Comparison of ENCODE assay signal across 8 cellular contexts in genomic region chr15:45166792-45167630, GRCh38. TPM values are rescaled to one million over a fixed set of nuclear protein-coding genes. Genes with fewer than 3 reads are reported as not detected.
DNase-seq lines count a peak whose midpoint lies in the region; ATAC-seq, FAIRE-seq and TF ChIP-seq lines count a peak whose summit lies in the region.

No MANE protein-coding gene starts in this region.

- H3K9me3 ChIP-seq in adrenal gland (replicated peaks in 1 of 3), result no peaks in the 10 kb centered on the region
- H3K9me3 ChIP-seq in psoas muscle, result no peaks in the 10 kb centered on the region

- H3K4me3 ChIP-seq in NB4 (ENCODE audit: low read depth, low read length) (peak overlapping the region; percentile 59), adrenal gland (peak overlapping the region; percentile 38 to 66 (median 52)), psoas muscle (peak overlapping the region; percentile 71)

- H3K36me3 ChIP-seq in adrenal gland (replicated peaks in 1 of 2) (no peaks in the 10 kb centered on the region), psoas muscle (ENCODE audit: insufficient read depth in 1 of 2, low read depth in 1 of 2) (no peaks in the 10 kb centered on the region)

- TF ChIP-seq CTCF in GM12872 (IDR thresholded peaks at IDR 0.05; ENCODE audit: insufficient read depth, low read depth, low read length) (peak; percentile 87), NB4 (IDR thresholded peaks at IDR 0.05; ENCODE audit: low read depth, low read length) (peak; percentile 68), adrenal gland (IDR thresholded peaks at IDR 0.05) (peak; percentile 52 to 76 (median 64)), psoas muscle (IDR thresholded peaks at IDR 0.05) (peak; percentile 54)

- intact Hi-C loops in adrenal gland (cut with DNase I), result loop anchor here (5.0 to 10.0 kb wide), 4 partner anchors 35 to 238 kb away; a partner anchor contains a TSS
- intact Hi-C loops in left ventricle myocardium superior (cut with micrococcal nuclease), result loop anchor here (10.0 kb wide), 1 partner anchor 288 kb away; no protein-coding TSS in a partner anchor
- intact Hi-C loops in psoas muscle (cut with DNase I), result loop anchor here (2.0 to 10.0 kb wide), 3 partner anchors 112 to 428 kb away; no protein-coding TSS in a partner anchor

- H3K27ac ChIP-seq in adrenal gland, result peak overlapping the region; percentile 74 to 97 (median 94)
- peak overlapping the region; percentile 95 for H3K27ac ChIP-seq in psoas muscle

- WGBS in adrenal gland, 4 donors, result 0 to 3% (median 0%) methylated on average over 3 to 84 of the region's 84 CpGs
- WGBS in psoas muscle, 3 donors, result 0% methylated on average over 57 to 84 of the region's 84 CpGs

- DNase-seq in NB4 (ENCODE audit: low read depth) (peak; percentile 93), SW480 (ENCODE audit: low spot score) (peak; percentile 72), adrenal gland (peak; percentile 79 to 93 (median 89)), left ventricle myocardium superior (peak; percentile 89), psoas muscle (peak; percentile 89 to 93), urothelium cell line (ENCODE audit: low spot score) (peak; percentile 87)

- ATAC-seq in HG02588 (IDR thresholded peaks at IDR 0.05; ENCODE audit: unreplicated experiment) (peak; percentile 87), left ventricle myocardium superior (peak; percentile 84), psoas muscle (peak; percentile 83 to 94 (median 90))

- FAIRE-seq in urothelium cell line (lab: Jason Lieb, UNC), result no peak

- TF ChIP-seq POLR2A in NB4 (IDR thresholded peaks at IDR 0.05; ENCODE audit: extremely low read depth, insufficient read length), result peak; percentile 71
- TF ChIP-seq POLR2A in adrenal gland (IDR thresholded peaks at IDR 0.05), result peak; percentile 29 to 46

- H3K4me1 ChIP-seq in adrenal gland (replicated peaks in 1 of 2) (peaks cover 6 to 21% of the 10 kb centered on the region in 2 donors), psoas muscle (no peaks in the 10 kb centered on the region)

- H3K27me3 ChIP-seq in adrenal gland, result no peaks in the 10 kb centered on the region
- no peaks in the 10 kb centered on the region for H3K27me3 ChIP-seq in psoas muscle (ENCODE audit: insufficient read depth in 3 of 3, low read length in 2 of 3)

RNA-seq across cellular contexts. Expression of gene SHF, which starts 20.8 kb away (rescaled TPM):
- total RNA-seq in adrenal gland (10 to 100 TPM; 10.6 to 23.4 (median 17.3) TPM), left ventricle myocardium superior (5.0 TPM), psoas muscle (1 to 10 TPM; 1.4 to 4.0 (median 2.1) TPM)
- polyA plus RNA-seq in adrenal gland (10 to 100 TPM in 2 of 3 donors, 1 to 10 TPM in 1; 5.7 to 30.0 (median 19.2) TPM), psoas muscle (1 to 10 TPM in 2 of 3 donors, under 1 TPM in 1; 0.73 to 2.0 (median 1.7) TPM)

RNA-seq across cellular contexts. Expression of gene DUOX1, which starts 37.2 kb away (rescaled TPM):
- total RNA-seq in adrenal gland, result 10 to 100 TPM in 7 of 8 donors, 1 to 10 TPM in 1; 8.2 to 98.8 (median 24.2) TPM
- 10 to 100 TPM in 2 of 3 donors, 1 to 10 TPM in 1; 2.5 to 23.7 (median 14.2) TPM for polyA plus RNA-seq in adrenal gland
- total RNA-seq in left ventricle myocardium superior, result 0.50 TPM
- total RNA-seq in psoas muscle, result under 1 TPM; 0.46 to 0.94 (median 0.59) TPM
- under 1 TPM; 0.03 to 0.18 (median 0.17) TPM for polyA plus RNA-seq in psoas muscle

RNA-seq across cellular contexts. Expression of gene DUOXA1, which starts 37.3 kb away (rescaled TPM):
- total RNA-seq in adrenal gland, result 10 to 100 TPM in 2 of 8 donors, 1 to 10 TPM in 6; 1.9 to 21.3 (median 6.1) TPM
- polyA plus RNA-seq in adrenal gland, result 1 to 10 TPM in 2 of 3 donors, under 1 TPM in 1; 0.81 to 5.1 (median 2.9) TPM
- total RNA-seq in left ventricle myocardium superior, result 0.59 TPM
- total RNA-seq in psoas muscle, result under 1 TPM in 2 of 4 donors, not detected in 2; 0.44 to 0.56 TPM
- polyA plus RNA-seq in psoas muscle, result under 1 TPM in 2 of 3 donors, not detected in 1; 0.04 to 0.05 TPM

RNA-seq across cellular contexts. Expression of gene DUOXA2, which starts 52.9 kb away (rescaled TPM):
- total RNA-seq in adrenal gland, result 1 to 10 TPM in 3 of 8 donors, under 1 TPM in 1, not detected in 4; 0.87 to 4.1 (median 1.4) TPM
- polyA plus RNA-seq in adrenal gland, result under 1 TPM; 0.11 to 0.84 (median 0.48) TPM
- total RNA-seq in left ventricle myocardium superior, result not detected
- total RNA-seq in psoas muscle, result not detected
- polyA plus RNA-seq in psoas muscle, result under 1 TPM in 1 of 3 donors, not detected in 2; 0.11 TPM

RNA-seq across cellular contexts. Expression of gene DUOX2, which starts 53.0 kb away (rescaled TPM):
- total RNA-seq in adrenal gland (10 to 100 TPM in 1 of 8 donors, 1 to 10 TPM in 4, under 1 TPM in 3; 0.28 to 18.5 (median 1.8) TPM), left ventricle myocardium superior (0.05 TPM), psoas muscle (under 1 TPM in 2 of 4 donors, not detected in 2; 0.04 to 0.73 TPM)
- polyA plus RNA-seq in adrenal gland (1 to 10 TPM; 1.1 to 1.7 (median 1.3) TPM), psoas muscle (under 1 TPM; 0.01 to 0.06 (median 0.01) TPM)

Comparison
In these comparisons a context has a peak if more than half of its experiments do, and no peak if none do; other contexts are left out.
1. Peak in every context shown above with its lines: DNase-seq, ATAC-seq, H3K4me3 ChIP-seq and H3K27ac ChIP-seq.